ENCODE assay signal across 1 cellular context in the genomic region with DNA sequence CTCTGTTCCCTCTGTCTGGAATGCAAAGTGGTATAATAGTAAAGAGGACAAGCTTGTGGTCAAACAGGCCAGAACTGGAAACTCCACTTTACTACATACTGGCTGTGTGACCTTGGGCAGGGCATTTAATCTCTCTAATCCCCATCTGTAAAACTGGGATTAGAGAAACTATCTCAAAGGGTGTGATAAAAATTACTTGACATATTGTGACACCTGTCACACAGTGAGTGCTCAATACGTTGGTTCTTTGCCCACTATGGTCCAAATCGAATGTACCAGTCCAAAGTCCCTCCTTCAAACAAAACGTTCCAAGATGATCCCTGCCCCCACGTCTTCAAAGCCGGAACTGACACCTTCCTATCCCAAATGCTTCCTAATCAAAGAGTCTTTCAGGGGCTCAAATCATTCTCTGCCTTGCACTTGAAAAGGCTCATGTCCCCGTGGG.
TF ChIP-seq lines count a peak whose summit lies in the region.

No MANE protein-coding gene starts in this region.

TF ChIP-seq in HepG2, 621 proteins besides CTCF, POLR2A, EP300 and RAD21 (continued from another document and continues in another):
- TF ChIP-seq, protein P1, sequence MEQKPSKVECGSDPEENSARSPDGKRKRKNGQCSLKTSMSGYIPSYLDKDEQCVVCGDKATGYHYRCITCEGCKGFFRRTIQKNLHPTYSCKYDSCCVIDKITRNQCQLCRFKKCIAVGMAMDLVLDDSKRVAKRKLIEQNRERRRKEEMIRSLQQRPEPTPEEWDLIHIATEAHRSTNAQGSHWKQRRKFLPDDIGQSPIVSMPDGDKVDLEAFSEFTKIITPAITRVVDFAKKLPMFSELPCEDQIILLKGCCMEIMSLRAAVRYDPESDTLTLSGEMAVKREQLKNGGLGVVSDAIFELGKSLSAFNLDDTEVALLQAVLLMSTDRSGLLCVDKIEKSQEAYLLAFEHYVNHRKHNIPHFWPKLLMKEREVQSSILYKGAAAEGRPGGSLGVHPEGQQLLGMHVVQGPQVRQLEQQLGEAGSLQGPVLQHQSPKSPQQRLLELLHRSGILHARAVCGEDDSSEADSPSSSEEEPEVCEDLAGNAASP (CRISPR knock-in tag; IDR thresholded peaks at IDR 0.05; ENCODE audit: borderline replicate concordance): 0 out of 2 replicates have a peak, but pooled peaks have one; percentile 14
- no peak for TF ChIP-seq AGO1 (IDR thresholded peaks at IDR 0.05; ENCODE audit: low read depth, low read length, poor library complexity, severe bottlenecking)
- TF ChIP-seq RBM22 (optimal IDR thresholded peaks at IDR 0.05; ENCODE audit: low read length): no peak
- TF ChIP-seq, protein P2, sequence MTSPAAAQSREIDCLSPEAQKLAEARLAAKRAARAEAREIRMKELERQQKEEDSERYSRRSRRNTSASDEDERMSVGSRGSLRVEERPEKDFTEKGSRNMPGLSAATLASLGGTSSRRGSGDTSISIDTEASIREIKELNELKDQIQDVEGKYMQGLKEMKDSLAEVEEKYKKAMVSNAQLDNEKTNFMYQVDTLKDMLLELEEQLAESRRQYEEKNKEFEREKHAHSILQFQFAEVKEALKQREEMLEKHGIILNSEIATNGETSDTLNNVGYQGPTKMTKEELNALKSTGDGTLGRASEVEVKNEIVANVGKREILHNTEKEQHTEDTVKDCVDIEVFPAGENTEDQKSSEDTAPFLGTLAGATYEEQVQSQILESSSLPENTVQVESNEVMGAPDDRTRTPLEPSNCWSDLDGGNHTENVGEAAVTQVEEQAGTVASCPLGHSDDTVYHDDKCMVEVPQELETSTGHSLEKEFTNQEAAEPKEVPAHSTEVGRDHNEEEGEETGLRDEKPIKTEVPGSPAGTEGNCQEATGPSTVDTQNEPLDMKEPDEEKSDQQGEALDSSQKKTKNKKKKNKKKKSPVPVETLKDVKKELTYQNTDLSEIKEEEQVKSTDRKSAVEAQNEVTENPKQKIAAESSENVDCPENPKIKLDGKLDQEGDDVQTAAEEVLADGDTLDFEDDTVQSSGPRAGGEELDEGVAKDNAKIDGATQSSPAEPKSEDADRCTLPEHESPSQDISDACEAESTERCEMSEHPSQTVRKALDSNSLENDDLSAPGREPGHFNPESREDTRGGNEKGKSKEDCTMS (CRISPR knock-in tag; conservative IDR thresholded peaks at IDR 0.05): no peak
- TF ChIP-seq TEAD3 (CRISPR knock-in tag; optimal IDR thresholded peaks at IDR 0.05; ENCODE audit: borderline replicate concordance): peak; percentile 85
- TF ChIP-seq, protein P3, sequence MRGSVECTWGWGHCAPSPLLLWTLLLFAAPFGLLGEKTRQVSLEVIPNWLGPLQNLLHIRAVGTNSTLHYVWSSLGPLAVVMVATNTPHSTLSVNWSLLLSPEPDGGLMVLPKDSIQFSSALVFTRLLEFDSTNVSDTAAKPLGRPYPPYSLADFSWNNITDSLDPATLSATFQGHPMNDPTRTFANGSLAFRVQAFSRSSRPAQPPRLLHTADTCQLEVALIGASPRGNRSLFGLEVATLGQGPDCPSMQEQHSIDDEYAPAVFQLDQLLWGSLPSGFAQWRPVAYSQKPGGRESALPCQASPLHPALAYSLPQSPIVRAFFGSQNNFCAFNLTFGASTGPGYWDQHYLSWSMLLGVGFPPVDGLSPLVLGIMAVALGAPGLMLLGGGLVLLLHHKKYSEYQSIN (CRISPR knock-in tag; IDR thresholded peaks at IDR 0.05; ENCODE audit: borderline replicate concordance): no peak
- TF ChIP-seq ZNF543 (CRISPR knock-in tag; IDR thresholded peaks at IDR 0.05): no peak
- TF ChIP-seq ZKSCAN5 (CRISPR knock-in tag; IDR thresholded peaks at IDR 0.05): no peak
- TF ChIP-seq ZNF282 (IDR thresholded peaks at IDR 0.05; ENCODE audit: partially characterized antibody): no peak
- TF ChIP-seq ZFP41 (CRISPR knock-in tag; IDR thresholded peaks at IDR 0.05; ENCODE audit: borderline replicate concordance): no peak
- 0 out of 2 replicates have a peak, but pooled peaks have one; percentile 47 for TF ChIP-seq CBFB (CRISPR knock-in tag; IDR thresholded peaks at IDR 0.05)
- TF ChIP-seq, protein P4, sequence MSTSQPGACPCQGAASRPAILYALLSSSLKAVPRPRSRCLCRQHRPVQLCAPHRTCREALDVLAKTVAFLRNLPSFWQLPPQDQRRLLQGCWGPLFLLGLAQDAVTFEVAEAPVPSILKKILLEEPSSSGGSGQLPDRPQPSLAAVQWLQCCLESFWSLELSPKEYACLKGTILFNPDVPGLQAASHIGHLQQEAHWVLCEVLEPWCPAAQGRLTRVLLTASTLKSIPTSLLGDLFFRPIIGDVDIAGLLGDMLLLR (CRISPR knock-in tag; IDR thresholded peaks at IDR 0.05): no peak
- TF ChIP-seq NR2F1 (CRISPR knock-in tag; IDR thresholded peaks at IDR 0.05): 0 out of 4 replicates have a peak, but pooled peaks of 1 of the 2 experiments have one; percentile 8
- TF ChIP-seq, protein P5, sequence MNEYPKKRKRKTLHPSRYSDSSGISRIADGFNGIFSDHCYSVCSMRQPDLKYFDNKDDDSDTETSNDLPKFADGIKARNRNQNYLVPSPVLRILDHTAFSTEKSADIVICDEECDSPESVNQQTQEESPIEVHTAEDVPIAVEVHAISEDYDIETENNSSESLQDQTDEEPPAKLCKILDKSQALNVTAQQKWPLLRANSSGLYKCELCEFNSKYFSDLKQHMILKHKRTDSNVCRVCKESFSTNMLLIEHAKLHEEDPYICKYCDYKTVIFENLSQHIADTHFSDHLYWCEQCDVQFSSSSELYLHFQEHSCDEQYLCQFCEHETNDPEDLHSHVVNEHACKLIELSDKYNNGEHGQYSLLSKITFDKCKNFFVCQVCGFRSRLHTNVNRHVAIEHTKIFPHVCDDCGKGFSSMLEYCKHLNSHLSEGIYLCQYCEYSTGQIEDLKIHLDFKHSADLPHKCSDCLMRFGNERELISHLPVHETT (CRISPR knock-in tag; conservative IDR thresholded peaks at IDR 0.05): 0 out of 2 replicates have a peak, but pooled peaks have one; percentile 53
- peak; percentile 57; the same call in 1 of the 2 replicates for TF ChIP-seq ZMYM2 (CRISPR knock-in tag; IDR thresholded peaks at IDR 0.05)
- TF ChIP-seq ZNF598 (CRISPR knock-in tag; IDR thresholded peaks at IDR 0.05; ENCODE audit: borderline replicate concordance): no peak
- TF ChIP-seq ZNF432 (CRISPR knock-in tag; IDR thresholded peaks at IDR 0.05; ENCODE audit: borderline replicate concordance): no peak
- TF ChIP-seq, protein P6, sequence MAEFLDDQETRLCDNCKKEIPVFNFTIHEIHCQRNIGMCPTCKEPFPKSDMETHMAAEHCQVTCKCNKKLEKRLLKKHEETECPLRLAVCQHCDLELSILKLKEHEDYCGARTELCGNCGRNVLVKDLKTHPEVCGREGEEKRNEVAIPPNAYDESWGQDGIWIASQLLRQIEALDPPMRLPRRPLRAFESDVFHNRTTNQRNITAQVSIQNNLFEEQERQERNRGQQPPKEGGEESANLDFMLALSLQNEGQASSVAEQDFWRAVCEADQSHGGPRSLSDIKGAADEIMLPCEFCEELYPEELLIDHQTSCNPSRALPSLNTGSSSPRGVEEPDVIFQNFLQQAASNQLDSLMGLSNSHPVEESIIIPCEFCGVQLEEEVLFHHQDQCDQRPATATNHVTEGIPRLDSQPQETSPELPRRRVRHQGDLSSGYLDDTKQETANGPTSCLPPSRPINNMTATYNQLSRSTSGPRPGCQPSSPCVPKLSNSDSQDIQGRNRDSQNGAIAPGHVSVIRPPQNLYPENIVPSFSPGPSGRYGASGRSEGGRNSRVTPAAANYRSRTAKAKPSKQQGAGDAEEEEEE (CRISPR knock-in tag; IDR thresholded peaks at IDR 0.05; ENCODE audit: borderline replicate concordance): no peak
- TF ChIP-seq, protein P7, sequence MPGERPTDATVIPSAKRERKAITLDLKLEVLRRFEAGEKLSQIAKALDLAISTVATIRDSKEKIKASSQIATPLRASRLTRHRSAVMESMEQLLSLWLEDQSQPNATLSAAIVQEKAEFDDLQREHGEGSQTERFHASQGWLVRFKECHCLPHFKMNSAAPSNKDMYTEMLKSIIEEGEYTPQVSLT (CRISPR knock-in tag; IDR thresholded peaks at IDR 0.05; ENCODE audit: borderline replicate concordance, low read depth): no peak
- TF ChIP-seq, protein P8, sequence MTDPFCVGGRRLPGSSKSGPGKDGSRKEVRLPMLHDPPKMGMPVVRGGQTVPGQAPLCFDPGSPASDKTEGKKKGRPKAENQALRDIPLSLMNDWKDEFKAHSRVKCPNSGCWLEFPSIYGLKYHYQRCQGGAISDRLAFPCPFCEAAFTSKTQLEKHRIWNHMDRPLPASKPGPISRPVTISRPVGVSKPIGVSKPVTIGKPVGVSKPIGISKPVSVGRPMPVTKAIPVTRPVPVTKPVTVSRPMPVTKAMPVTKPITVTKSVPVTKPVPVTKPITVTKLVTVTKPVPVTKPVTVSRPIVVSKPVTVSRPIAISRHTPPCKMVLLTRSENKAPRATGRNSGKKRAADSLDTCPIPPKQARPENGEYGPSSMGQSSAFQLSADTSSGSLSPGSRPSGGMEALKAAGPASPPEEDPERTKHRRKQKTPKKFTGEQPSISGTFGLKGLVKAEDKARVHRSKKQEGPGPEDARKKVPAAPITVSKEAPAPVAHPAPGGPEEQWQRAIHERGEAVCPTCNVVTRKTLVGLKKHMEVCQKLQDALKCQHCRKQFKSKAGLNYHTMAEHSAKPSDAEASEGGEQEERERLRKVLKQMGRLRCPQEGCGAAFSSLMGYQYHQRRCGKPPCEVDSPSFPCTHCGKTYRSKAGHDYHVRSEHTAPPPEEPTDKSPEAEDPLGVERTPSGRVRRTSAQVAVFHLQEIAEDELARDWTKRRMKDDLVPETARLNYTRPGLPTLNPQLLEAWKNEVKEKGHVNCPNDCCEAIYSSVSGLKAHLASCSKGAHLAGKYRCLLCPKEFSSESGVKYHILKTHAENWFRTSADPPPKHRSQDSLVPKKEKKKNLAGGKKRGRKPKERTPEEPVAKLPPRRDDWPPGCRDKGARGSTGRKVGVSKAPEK (CRISPR knock-in tag; IDR thresholded peaks at IDR 0.05; ENCODE audit: borderline replicate concordance): no peak
- TF ChIP-seq SAFB2 (CRISPR knock-in tag; IDR thresholded peaks at IDR 0.05; ENCODE audit: borderline replicate concordance, low read depth): no peak
- TF ChIP-seq, protein P9, sequence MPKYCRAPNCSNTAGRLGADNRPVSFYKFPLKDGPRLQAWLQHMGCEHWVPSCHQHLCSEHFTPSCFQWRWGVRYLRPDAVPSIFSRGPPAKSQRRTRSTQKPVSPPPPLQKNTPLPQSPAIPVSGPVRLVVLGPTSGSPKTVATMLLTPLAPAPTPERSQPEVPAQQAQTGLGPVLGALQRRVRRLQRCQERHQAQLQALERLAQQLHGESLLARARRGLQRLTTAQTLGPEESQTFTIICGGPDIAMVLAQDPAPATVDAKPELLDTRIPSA (CRISPR knock-in tag; IDR thresholded peaks at IDR 0.05; ENCODE audit: borderline replicate concordance): no peak
- TF ChIP-seq PAWR (CRISPR knock-in tag; IDR thresholded peaks at IDR 0.05; ENCODE audit: borderline replicate concordance): no peak
- TF ChIP-seq, protein P10, sequence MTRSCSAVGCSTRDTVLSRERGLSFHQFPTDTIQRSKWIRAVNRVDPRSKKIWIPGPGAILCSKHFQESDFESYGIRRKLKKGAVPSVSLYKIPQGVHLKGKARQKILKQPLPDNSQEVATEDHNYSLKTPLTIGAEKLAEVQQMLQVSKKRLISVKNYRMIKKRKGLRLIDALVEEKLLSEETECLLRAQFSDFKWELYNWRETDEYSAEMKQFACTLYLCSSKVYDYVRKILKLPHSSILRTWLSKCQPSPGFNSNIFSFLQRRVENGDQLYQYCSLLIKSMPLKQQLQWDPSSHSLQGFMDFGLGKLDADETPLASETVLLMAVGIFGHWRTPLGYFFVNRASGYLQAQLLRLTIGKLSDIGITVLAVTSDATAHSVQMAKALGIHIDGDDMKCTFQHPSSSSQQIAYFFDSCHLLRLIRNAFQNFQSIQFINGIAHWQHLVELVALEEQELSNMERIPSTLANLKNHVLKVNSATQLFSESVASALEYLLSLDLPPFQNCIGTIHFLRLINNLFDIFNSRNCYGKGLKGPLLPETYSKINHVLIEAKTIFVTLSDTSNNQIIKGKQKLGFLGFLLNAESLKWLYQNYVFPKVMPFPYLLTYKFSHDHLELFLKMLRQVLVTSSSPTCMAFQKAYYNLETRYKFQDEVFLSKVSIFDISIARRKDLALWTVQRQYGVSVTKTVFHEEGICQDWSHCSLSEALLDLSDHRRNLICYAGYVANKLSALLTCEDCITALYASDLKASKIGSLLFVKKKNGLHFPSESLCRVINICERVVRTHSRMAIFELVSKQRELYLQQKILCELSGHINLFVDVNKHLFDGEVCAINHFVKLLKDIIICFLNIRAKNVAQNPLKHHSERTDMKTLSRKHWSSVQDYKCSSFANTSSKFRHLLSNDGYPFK (CRISPR knock-in tag; IDR thresholded peaks at IDR 0.05; ENCODE audit: borderline replicate concordance): no peak
- TF ChIP-seq, protein P11, sequence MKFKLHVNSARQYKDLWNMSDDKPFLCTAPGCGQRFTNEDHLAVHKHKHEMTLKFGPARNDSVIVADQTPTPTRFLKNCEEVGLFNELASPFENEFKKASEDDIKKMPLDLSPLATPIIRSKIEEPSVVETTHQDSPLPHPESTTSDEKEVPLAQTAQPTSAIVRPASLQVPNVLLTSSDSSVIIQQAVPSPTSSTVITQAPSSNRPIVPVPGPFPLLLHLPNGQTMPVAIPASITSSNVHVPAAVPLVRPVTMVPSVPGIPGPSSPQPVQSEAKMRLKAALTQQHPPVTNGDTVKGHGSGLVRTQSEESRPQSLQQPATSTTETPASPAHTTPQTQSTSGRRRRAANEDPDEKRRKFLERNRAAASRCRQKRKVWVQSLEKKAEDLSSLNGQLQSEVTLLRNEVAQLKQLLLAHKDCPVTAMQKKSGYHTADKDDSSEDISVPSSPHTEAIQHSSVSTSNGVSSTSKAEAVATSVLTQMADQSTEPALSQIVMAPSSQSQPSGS (CRISPR knock-in tag; IDR thresholded peaks at IDR 0.05): 0 out of 2 replicates have a peak, but pooled peaks have one; percentile 31
- TF ChIP-seq ZNF839 (CRISPR knock-in tag; IDR thresholded peaks at IDR 0.05; ENCODE audit: borderline replicate concordance): no peak
- TF ChIP-seq SRF (IDR thresholded peaks at IDR 0.05; ENCODE audit: low read depth, low read length): no peak
- TF ChIP-seq PPARG (CRISPR knock-in tag; conservative IDR thresholded peaks at IDR 0.05): no peak
- TF ChIP-seq, protein P12, sequence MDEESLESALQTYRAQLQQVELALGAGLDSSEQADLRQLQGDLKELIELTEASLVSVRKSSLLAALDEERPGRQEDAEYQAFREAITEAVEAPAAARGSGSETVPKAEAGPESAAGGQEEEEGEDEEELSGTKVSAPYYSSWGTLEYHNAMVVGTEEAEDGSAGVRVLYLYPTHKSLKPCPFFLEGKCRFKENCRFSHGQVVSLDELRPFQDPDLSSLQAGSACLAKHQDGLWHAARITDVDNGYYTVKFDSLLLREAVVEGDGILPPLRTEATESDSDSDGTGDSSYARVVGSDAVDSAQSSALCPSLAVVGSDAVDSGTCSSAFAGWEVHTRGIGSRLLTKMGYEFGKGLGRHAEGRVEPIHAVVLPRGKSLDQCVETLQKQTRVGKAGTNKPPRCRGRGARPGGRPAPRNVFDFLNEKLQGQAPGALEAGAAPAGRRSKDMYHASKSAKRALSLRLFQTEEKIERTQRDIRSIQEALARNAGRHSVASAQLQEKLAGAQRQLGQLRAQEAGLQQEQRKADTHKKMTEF (CRISPR knock-in tag; IDR thresholded peaks at IDR 0.05): no peak
